1 cellular context compared by ENCODE assay signal in genomic region chr3:55607844-55608243, GRCh38.
TF ChIP-seq lines count a peak whose summit lies in the region.

No MANE protein-coding gene starts in this region.

TF ChIP-seq in GM12878, 131 proteins besides CTCF, POLR2A, EP300 and RAD21 (continued from another document):
- TF ChIP-seq, protein P1, sequence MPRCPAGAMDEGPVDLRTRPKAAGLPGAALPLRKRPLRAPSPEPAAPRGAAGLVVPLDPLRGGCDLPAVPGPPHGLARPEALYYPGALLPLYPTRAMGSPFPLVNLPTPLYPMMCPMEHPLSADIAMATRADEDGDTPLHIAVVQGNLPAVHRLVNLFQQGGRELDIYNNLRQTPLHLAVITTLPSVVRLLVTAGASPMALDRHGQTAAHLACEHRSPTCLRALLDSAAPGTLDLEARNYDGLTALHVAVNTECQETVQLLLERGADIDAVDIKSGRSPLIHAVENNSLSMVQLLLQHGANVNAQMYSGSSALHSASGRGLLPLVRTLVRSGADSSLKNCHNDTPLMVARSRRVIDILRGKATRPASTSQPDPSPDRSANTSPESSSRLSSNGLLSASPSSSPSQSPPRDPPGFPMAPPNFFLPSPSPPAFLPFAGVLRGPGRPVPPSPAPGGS (IDR thresholded peaks at IDR 0.05; ENCODE audit: borderline replicate concordance, insufficient read depth, low read depth, low read length, poor library complexity, severe bottlenecking) = no peak
- TF ChIP-seq, protein P2, sequence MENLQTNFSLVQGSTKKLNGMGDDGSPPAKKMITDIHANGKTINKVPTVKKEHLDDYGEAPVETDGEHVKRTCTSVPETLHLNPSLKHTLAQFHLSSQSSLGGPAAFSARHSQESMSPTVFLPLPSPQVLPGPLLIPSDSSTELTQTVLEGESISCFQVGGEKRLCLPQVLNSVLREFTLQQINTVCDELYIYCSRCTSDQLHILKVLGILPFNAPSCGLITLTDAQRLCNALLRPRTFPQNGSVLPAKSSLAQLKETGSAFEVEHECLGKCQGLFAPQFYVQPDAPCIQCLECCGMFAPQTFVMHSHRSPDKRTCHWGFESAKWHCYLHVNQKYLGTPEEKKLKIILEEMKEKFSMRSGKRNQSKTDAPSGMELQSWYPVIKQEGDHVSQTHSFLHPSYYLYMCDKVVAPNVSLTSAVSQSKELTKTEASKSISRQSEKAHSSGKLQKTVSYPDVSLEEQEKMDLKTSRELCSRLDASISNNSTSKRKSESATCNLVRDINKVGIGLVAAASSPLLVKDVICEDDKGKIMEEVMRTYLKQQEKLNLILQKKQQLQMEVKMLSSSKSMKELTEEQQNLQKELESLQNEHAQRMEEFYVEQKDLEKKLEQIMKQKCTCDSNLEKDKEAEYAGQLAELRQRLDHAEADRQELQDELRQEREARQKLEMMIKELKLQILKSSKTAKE (IDR thresholded peaks at IDR 0.05; ENCODE audit: low read depth, poor library complexity, severe bottlenecking) = peak; percentile 68
- TF ChIP-seq RELB (IDR thresholded peaks at IDR 0.05; ENCODE audit: low read depth) = peak; percentile 96
- peak; percentile 88 for TF ChIP-seq CREB1 (IDR thresholded peaks at IDR 0.05; ENCODE audit: low read depth)
- TF ChIP-seq IKZF1 (conservative IDR thresholded peaks at IDR 0.05) = peak; percentile 25
- TF ChIP-seq CHD4 (IDR thresholded peaks at IDR 0.05) = no peak
- peak; percentile 86 for TF ChIP-seq NBN (IDR thresholded peaks at IDR 0.05)
- TF ChIP-seq ESRRA (IDR thresholded peaks at IDR 0.05; ENCODE audit: low read length) = no peak
- TF ChIP-seq TCF12 (IDR thresholded peaks at IDR 0.05; ENCODE audit: low read depth, low read length) = 0 out of 2 replicates have a peak, but pooled peaks have one; percentile 24
- TF ChIP-seq TCF7 (IDR thresholded peaks at IDR 0.05; ENCODE audit: borderline replicate concordance) = no peak
- TF ChIP-seq, protein P3, sequence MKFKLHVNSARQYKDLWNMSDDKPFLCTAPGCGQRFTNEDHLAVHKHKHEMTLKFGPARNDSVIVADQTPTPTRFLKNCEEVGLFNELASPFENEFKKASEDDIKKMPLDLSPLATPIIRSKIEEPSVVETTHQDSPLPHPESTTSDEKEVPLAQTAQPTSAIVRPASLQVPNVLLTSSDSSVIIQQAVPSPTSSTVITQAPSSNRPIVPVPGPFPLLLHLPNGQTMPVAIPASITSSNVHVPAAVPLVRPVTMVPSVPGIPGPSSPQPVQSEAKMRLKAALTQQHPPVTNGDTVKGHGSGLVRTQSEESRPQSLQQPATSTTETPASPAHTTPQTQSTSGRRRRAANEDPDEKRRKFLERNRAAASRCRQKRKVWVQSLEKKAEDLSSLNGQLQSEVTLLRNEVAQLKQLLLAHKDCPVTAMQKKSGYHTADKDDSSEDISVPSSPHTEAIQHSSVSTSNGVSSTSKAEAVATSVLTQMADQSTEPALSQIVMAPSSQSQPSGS (IDR thresholded peaks at IDR 0.05; ENCODE audit: low read length) = peak; percentile 61
- TF ChIP-seq ZNF384 (IDR thresholded peaks at IDR 0.05; ENCODE audit: borderline replicate concordance, low read depth, low read length) = peak; percentile 70; the same call in 1 of the 2 replicates
- TF ChIP-seq GATAD2B (conservative IDR thresholded peaks at IDR 0.05; ENCODE audit: low read depth) = no peak
- TF ChIP-seq ZNF687 (IDR thresholded peaks at IDR 0.05) = peak; percentile 83
- no peak for TF ChIP-seq JUND (IDR thresholded peaks at IDR 0.05; ENCODE audit: low read depth, low read length)
- TF ChIP-seq TCF3 (IDR thresholded peaks at IDR 0.05; ENCODE audit: borderline replicate concordance, insufficient read depth, low read depth, low read length) = no peak
- no peak for TF ChIP-seq YBX1 (IDR thresholded peaks at IDR 0.05)
- 0 out of 2 replicates have a peak, but pooled peaks have one; percentile 28 for TF ChIP-seq IRF4 (IDR thresholded peaks at IDR 0.05; ENCODE audit: low read depth, low read length)
- TF ChIP-seq SUZ12 (IDR thresholded peaks at IDR 0.05; ENCODE audit: unreplicated experiment) = no peak
- peak; percentile 85 for TF ChIP-seq ATF7 (IDR thresholded peaks at IDR 0.05; ENCODE audit: low read depth)
- peak; percentile 13; the same call in 1 of the 2 replicates for TF ChIP-seq PAX5 (IDR thresholded peaks at IDR 0.05; ENCODE audit: borderline replicate concordance, low read depth, low read length)
- peak; percentile 96 for TF ChIP-seq RELA (IDR thresholded peaks at IDR 0.05; ENCODE audit: borderline replicate concordance, partially characterized antibody)
- TF ChIP-seq BHLHE40 (IDR thresholded peaks at IDR 0.05; ENCODE audit: borderline replicate concordance in 1 of 2, low read depth in 2 of 2, low read length in 1 of 2) = peak in 1 of 2 experiments; percentile 16; a peak in 1 of 4 replicates
- no peak for TF ChIP-seq MXI1 (IDR thresholded peaks at IDR 0.05; ENCODE audit: low read depth, low read length)
- peak; percentile 54; the same call in 1 of the 2 replicates for TF ChIP-seq CREM (IDR thresholded peaks at IDR 0.05; ENCODE audit: low read depth)
- TF ChIP-seq RAD51 (IDR thresholded peaks at IDR 0.05) = peak; percentile 73; the same call in 1 of the 2 replicates
- peak; percentile 64 to 67; a peak in 3 of 4 replicates for TF ChIP-seq IKZF2 (IDR thresholded peaks at IDR 0.05)
- peak; percentile 16; the same call in 1 of the 2 replicates for TF ChIP-seq MTA2 (IDR thresholded peaks at IDR 0.05; ENCODE audit: low read depth)
- TF ChIP-seq BMI1 (IDR thresholded peaks at IDR 0.05; ENCODE audit: borderline replicate concordance) = no peak
- no peak for TF ChIP-seq PML (IDR thresholded peaks at IDR 0.05; ENCODE audit: low read length)
- peak; percentile 58; the same call in 1 of the 2 replicates for TF ChIP-seq JUNB (IDR thresholded peaks at IDR 0.05)
- TF ChIP-seq RUNX3 (IDR thresholded peaks at IDR 0.05; ENCODE audit: low read length) = peak; percentile 85
- TF ChIP-seq WRNIP1 (IDR thresholded peaks at IDR 0.05; ENCODE audit: borderline replicate concordance, low read depth, low read length) = no peak; the same call in 1 of the 2 replicates
- TF ChIP-seq DPF2 (IDR thresholded peaks at IDR 0.05) = no peak
- TF ChIP-seq CEBPB (IDR thresholded peaks at IDR 0.05; ENCODE audit: borderline replicate concordance in 1 of 2, low read depth in 2 of 2, low read length in 2 of 2) = peak in 1 of 2 experiments; percentile 84; a peak in 3 of 4 replicates
- TF ChIP-seq NFIC (IDR thresholded peaks at IDR 0.05; ENCODE audit: low read depth, low read length) = peak; percentile 52; the same call in 1 of the 2 replicates
- TF ChIP-seq PAX8 (IDR thresholded peaks at IDR 0.05) = no peak
- TF ChIP-seq SREBF1 (IDR thresholded peaks at IDR 0.05; ENCODE audit: low read length) = no peak
- peak; percentile 42; the same call in 1 of the 2 replicates for TF ChIP-seq YY1 (IDR thresholded peaks at IDR 0.05; ENCODE audit: low read depth, low read length)
- TF ChIP-seq CBFB (IDR thresholded peaks at IDR 0.05; ENCODE audit: low read depth) = 0 out of 2 replicates have a peak, but pooled peaks have one; percentile 39
- TF ChIP-seq MTA3 (IDR thresholded peaks at IDR 0.05; ENCODE audit: borderline replicate concordance, low read length) = no peak
- TF ChIP-seq, protein P4, sequence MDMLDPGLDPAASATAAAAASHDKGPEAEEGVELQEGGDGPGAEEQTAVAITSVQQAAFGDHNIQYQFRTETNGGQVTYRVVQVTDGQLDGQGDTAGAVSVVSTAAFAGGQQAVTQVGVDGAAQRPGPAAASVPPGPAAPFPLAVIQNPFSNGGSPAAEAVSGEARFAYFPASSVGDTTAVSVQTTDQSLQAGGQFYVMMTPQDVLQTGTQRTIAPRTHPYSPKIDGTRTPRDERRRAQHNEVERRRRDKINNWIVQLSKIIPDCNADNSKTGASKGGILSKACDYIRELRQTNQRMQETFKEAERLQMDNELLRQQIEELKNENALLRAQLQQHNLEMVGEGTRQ (IDR thresholded peaks at IDR 0.05; ENCODE audit: borderline replicate concordance, low read depth, low read length) = no peak; the same call in 1 of the 2 replicates
- TF ChIP-seq EED (IDR thresholded peaks at IDR 0.05; ENCODE audit: low read depth) = no peak; the same call in 1 of the 2 replicates
- peak; percentile 52; the same call in 1 of the 2 replicates for TF ChIP-seq FOXM1 (IDR thresholded peaks at IDR 0.05; ENCODE audit: low read depth, low read length)
- no peak for TF ChIP-seq ZNF622 (IDR thresholded peaks at IDR 0.05)
TF ChIP-seq in GM12878: peak in this region for 26.
